Comparison of ENCODE assay signal across 35 cellular contexts in the genomic region with DNA sequence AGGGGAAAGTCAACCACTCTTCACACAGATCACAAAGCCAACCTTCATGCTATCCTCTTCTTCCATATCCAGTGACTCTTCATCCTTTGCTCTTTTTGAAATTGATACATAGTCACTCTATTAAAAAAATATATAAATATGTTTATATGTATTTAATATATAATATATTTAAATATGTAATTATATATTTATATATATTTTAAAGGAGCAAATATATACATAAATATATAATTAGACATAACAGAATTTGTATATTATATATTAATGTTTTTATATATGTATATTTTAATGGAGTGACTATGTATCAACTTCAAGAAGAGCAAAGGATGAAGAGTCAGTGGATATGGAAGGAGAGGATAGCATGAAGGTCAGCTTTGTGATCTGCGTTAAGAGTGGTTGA.
"Had no signal": no experiment of that assay in that cellular context is flagged by ENCODE, and none has a peak within 500 bp of the region (broad histone marks: within the 10 kb centered on the region; RNA-seq: fewer than 3 reads in every experiment).

No MANE protein-coding gene starts in this region.

- H3K27me3 Mint-ChIP-seq: activated B cell treated with CpG ODN at 0.5 μM for 24 hours; activated CD4-positive, alpha-beta memory T cell treated with anti-CD3 and anti-CD28 coated beads for 36 hours; activated CD4-positive, alpha-beta T cell treated with anti-CD3 and anti-CD28 coated beads, Interleukin-2, amount 10 ng/mL, durations not matched to agents 24 days and 14 days; activated CD8-positive, alpha-beta T cell treated with anti-CD3 and anti-CD28 coated beads for 36 hours; activated naive CD8-positive, alpha-beta T cell treated with anti-CD3 and anti-CD28 coated beads for 36 hours; activated T-helper 17 cell treated with anti-CD3 and anti-CD28 coated beads, Interleukin-2, amount 50 U/mL, for 72 hours had no signal

- H3K9me3 Mint-ChIP-seq: activated T-helper 17 cell treated with anti-CD3 and anti-CD28 coated beads, Interleukin-2, amount 50 U/mL, for 72 hours had no signal

- H3K4me1 Mint-ChIP-seq: activated B cell treated with CpG ODN at 0.5 μM for 24 hours; activated CD4-positive, alpha-beta T cell treated with anti-CD3 and anti-CD28 coated beads, Interleukin-2, amount 10 ng/mL, durations not matched to agents 24 days and 14 days; activated naive CD8-positive, alpha-beta T cell treated with anti-CD3 and anti-CD28 coated beads for 36 hours; activated T-helper 17 cell treated with anti-CD3 and anti-CD28 coated beads, Interleukin-2, amount 50 U/mL, for 72 hours had no signal

- ATAC-seq: activated CD8-positive, alpha-beta T cell treated with anti-CD3 and anti-CD28 coated beads for 36 hours; activated naive CD4-positive, alpha-beta T cell treated with anti-CD3 and anti-CD28 coated beads, Interleukin-2, amount 50 U/mL, for 72 hours; activated T-cell treated with anti-CD3 and anti-CD28 coated beads, Interleukin-2, amount 50 U/mL, for 4 hours; activated T-cell treated with anti-CD3 and anti-CD28 coated beads, Interleukin-2, amount 50 U/mL, for 72 hours; activated T-helper 17 cell treated with anti-CD3 and anti-CD28 coated beads, Interleukin-2, amount 50 U/mL, for 72 hours; body of pancreas had no signal

- H3K36me3 Mint-ChIP-seq: activated CD4-positive, alpha-beta memory T cell treated with anti-CD3 and anti-CD28 coated beads for 36 hours; activated naive CD4-positive, alpha-beta T cell treated with anti-CD3 and anti-CD28 coated beads, Interleukin-2, amount 50 U/mL, for 72 hours; activated naive CD8-positive, alpha-beta T cell treated with anti-CD3 and anti-CD28 coated beads for 36 hours had no signal

- H3K27ac Mint-ChIP-seq: activated B cell treated with CpG ODN at 0.5 μM for 24 hours; activated CD4-positive, alpha-beta memory T cell treated with anti-CD3 and anti-CD28 coated beads for 36 hours; activated CD4-positive, alpha-beta T cell treated with anti-CD3 and anti-CD28 coated beads, Interleukin-2, amount 10 ng/mL, durations not matched to agents 24 days and 14 days; activated CD8-positive, alpha-beta T cell treated with anti-CD3 and anti-CD28 coated beads for 36 hours; activated naive CD4-positive, alpha-beta T cell treated with anti-CD3 and anti-CD28 coated beads for 36 hours; activated naive CD4-positive, alpha-beta T cell treated with anti-CD3 and anti-CD28 coated beads, Interleukin-2, amount 50 U/mL, for 72 hours; activated naive CD8-positive, alpha-beta T cell treated with anti-CD3 and anti-CD28 coated beads for 36 hours; activated T-cell treated with anti-CD3 and anti-CD28 coated beads, Interleukin-2, amount 50 U/mL, for 72 hours; activated T-helper 1 cell treated with anti-CD3 and anti-CD28 coated beads, Interleukin-12 subunit alpha, Interleukin-12 subunit beta, Interleukin-2, Interleukin-4 antibody, amounts not matched to agents 30 ng/mL and 10 ng/mL and 1 ng/mL, durations not matched to agents 14 hours and 24 hours and 36 hours; activated T-helper 17 cell treated with anti-CD3 and anti-CD28 coated beads, Interleukin-2, amount 50 U/mL, for 72 hours; T-helper 1 cell treated with Interleukin-12 subunit alpha and Interleukin-12 subunit beta and Interleukin-4 antibody, amounts not matched to agents 30 μg/mL and 1 μg/mL, for 36 hours; T-helper 2 cell treated with Interferon-gamma antibody and Interleukin-4, amounts not matched to agents 5 μg/mL and 100 μg/mL, for 36 hours had no signal

- DNase-seq: activated B cell treated with CpG ODN at 0.5 μM for 24 hours; activated CD4-positive, alpha-beta memory T cell treated with anti-CD3 and anti-CD28 coated beads for 36 hours; activated CD4-positive, alpha-beta T cell treated with anti-CD3 and anti-CD28 coated beads for 4 hours; activated CD4-positive, alpha-beta T cell treated with anti-CD3 and anti-CD28 coated beads, Interleukin-2, amount 10 ng/mL, durations not matched to agents 24 days and 14 days; activated CD4-positive, alpha-beta T cell treated with anti-CD3 and anti-CD28 coated beads, Interleukin-2, amount 50 U/mL, for 1 hour; activated CD4-positive, alpha-beta T cell treated with anti-CD3 and anti-CD28 coated beads, Interleukin-2, amount 50 U/mL, for 4 hours; activated CD4-positive, CD25-positive, alpha-beta regulatory T cell treated with anti-CD3 and anti-CD28 coated beads, Interleukin-2, amount 50 U/mL, for 72 hours; activated CD8-positive, alpha-beta memory T cell treated with anti-CD3 and anti-CD28 coated beads, Interleukin-2, amount 50 U/mL, for 4 hours; activated CD8-positive, alpha-beta T cell treated with anti-CD3 and anti-CD28 coated beads for 36 hours; activated effector memory CD4-positive, alpha-beta T cell treated with anti-CD3 and anti-CD28 coated beads, Interleukin-2, amount 50 U/mL, for 16 hours; activated gamma-delta T cell treated with Interleukin-2 at 50 U/mL for 16 hours; activated naive CD4-positive, alpha-beta T cell; activated naive CD4-positive, alpha-beta T cell treated with anti-CD3 and anti-CD28 coated beads for 36 hours; activated naive CD4-positive, alpha-beta T cell treated with anti-CD3 and anti-CD28 coated beads, Interleukin-2, amount 50 U/mL, for 16 hours; activated naive CD8-positive, alpha-beta T cell treated with anti-CD3 and anti-CD28 coated beads for 36 hours; activated T-cell treated with anti-CD3 and anti-CD28 coated beads for 4 hours; activated T-cell treated with anti-CD3 and anti-CD28 coated beads, Interleukin-2, amount 50 U/mL, for 1 hour; activated T-cell treated with anti-CD3 and anti-CD28 coated beads, Interleukin-2, amount 50 U/mL, for 4 hours; activated T-cell treated with anti-CD3 and anti-CD28 coated beads, Interleukin-2, amount 50 U/mL, for 72 hours; adrenal gland; amniotic stem cell; aorta; body of pancreas; brain microvascular endothelial cell; central memory CD4-positive, alpha-beta T cell; T-helper 2 cell; T-helper 9 cell; WERI-Rb-1 had no signal

- FAIRE-seq: astrocyte, colon had no signal

- H3K4me3 Mint-ChIP-seq: activated B cell treated with CpG ODN at 0.5 μM for 24 hours; activated CD4-positive, alpha-beta memory T cell treated with anti-CD3 and anti-CD28 coated beads for 36 hours; activated CD4-positive, alpha-beta T cell treated with anti-CD3 and anti-CD28 coated beads, Interleukin-2, amount 10 ng/mL, durations not matched to agents 24 days and 14 days; activated CD8-positive, alpha-beta T cell treated with anti-CD3 and anti-CD28 coated beads for 36 hours; activated naive CD4-positive, alpha-beta T cell treated with anti-CD3 and anti-CD28 coated beads for 36 hours; activated naive CD8-positive, alpha-beta T cell treated with anti-CD3 and anti-CD28 coated beads for 36 hours; activated T-cell treated with anti-CD3 and anti-CD28 coated beads, Interleukin-2, amount 50 U/mL, for 4 hours; activated T-cell treated with anti-CD3 and anti-CD28 coated beads, Interleukin-2, amount 50 U/mL, for 72 hours; activated T-helper 1 cell treated with anti-CD3 and anti-CD28 coated beads, Interleukin-12 subunit alpha, Interleukin-12 subunit beta, Interleukin-2, Interleukin-4 antibody, amounts not matched to agents 30 ng/mL and 10 ng/mL and 1 ng/mL, durations not matched to agents 14 hours and 24 hours and 36 hours; activated T-helper 17 cell treated with anti-CD3 and anti-CD28 coated beads, Interleukin-2, amount 50 U/mL, for 72 hours; T-helper 1 cell treated with Interleukin-12 subunit alpha and Interleukin-12 subunit beta and Interleukin-4 antibody, amounts not matched to agents 30 μg/mL and 1 μg/mL, for 36 hours; T-helper 2 cell treated with Interferon-gamma antibody and Interleukin-4, amounts not matched to agents 5 μg/mL and 100 μg/mL, for 36 hours had no signal
